Comparison of ENCODE assay signal across 8 cellular contexts in the genomic region with DNA sequence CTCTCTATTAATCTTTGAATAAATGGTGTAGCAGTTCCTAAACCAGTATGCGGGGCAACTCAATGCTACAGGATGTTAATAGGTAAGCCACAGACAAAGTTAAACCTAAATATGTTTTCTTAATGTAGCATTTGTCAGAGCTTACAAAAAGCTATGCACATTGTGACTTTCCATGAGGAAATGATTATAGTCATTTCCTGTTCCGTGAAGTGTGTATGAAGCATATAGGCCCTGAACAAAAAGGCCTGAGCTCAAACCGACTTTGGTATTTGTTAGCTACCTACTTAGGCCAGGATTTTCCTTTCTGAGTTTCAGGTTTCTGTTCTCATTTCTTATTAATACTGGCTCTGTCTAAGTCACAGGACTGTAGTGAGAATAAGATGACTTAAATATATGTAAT. TPM values are rescaled to one million over a fixed set of nuclear protein-coding genes. Genes with fewer than 3 reads are reported as not detected.
DNase-seq lines count a peak whose midpoint lies in the region; ATAC-seq lines count a peak whose summit lies in the region.

No MANE protein-coding gene starts in this region.

- H3K4me1 Mint-ChIP-seq in CD4-positive, alpha-beta memory T cell: peaks cover 0 to 71% (median 32%) of the 10 kb centered on the region in 4 donors
- H3K4me1 Mint-ChIP-seq in activated naive CD8-positive, alpha-beta T cell (ENCODE audit: low read depth): peaks cover 84% of the 10 kb centered on the region

- H2AFZ ChIP-seq in mesenchymal stem cell (ENCODE audit: low read depth, low read length): no peak overlapping the region

- no peaks in the 10 kb centered on the region for H3K27me3 ChIP-seq in CD4-positive, alpha-beta memory T cell (ENCODE audit: insufficient read depth, low read length)
- no peaks in the 10 kb centered on the region for H3K27me3 ChIP-seq in mesenchymal stem cell (ENCODE audit: control insufficient read depth in 1 of 2, insufficient read depth in 1 of 2, low read length in 2 of 2)

- H2BK12ac ChIP-seq in mesenchymal stem cell (ENCODE audit: low read length in 2 of 2): no peak overlapping the region

- no peak overlapping the region for H3K14ac ChIP-seq in mesenchymal stem cell (ENCODE audit: low read length in 2 of 2)

- H3K4me1 ChIP-seq in CD4-positive, alpha-beta memory T cell (ENCODE audit: insufficient read depth, low read length): peaks cover 98% of the 10 kb centered on the region
- peaks cover 4% of the 10 kb centered on the region for H3K4me1 ChIP-seq in mesenchymal stem cell (ENCODE audit: control insufficient read depth, insufficient read depth, low read depth, low read length)

- no peaks in the 10 kb centered on the region for H3K79me1 ChIP-seq in mesenchymal stem cell (replicated peaks; ENCODE audit: low read length, poor library complexity, severe bottlenecking)

- peaks cover 2 to 25% (median 16%) of the 10 kb centered on the region in 8 donors for H3K9me3 Mint-ChIP-seq in CD4-positive, alpha-beta memory T cell
- H3K9me3 Mint-ChIP-seq in activated naive CD8-positive, alpha-beta T cell (ENCODE audit: low read depth): peaks cover 4% of the 10 kb centered on the region

- H3K27ac ChIP-seq in CD4-positive, alpha-beta memory T cell (ENCODE audit: low read depth, low read length): peak overlapping the region; percentile 51
- H3K27ac ChIP-seq in mesenchymal stem cell (ENCODE audit: low read length, poor library complexity, severe bottlenecking): no peak overlapping the region

- no peak overlapping the region for H4K91ac ChIP-seq in mesenchymal stem cell (ENCODE audit: low read length)

- H4K8ac ChIP-seq in mesenchymal stem cell (ENCODE audit: low read length): no peak overlapping the region

- H2BK120ac ChIP-seq in mesenchymal stem cell (ENCODE audit: low read depth, low read length): no peak overlapping the region

- ATAC-seq in GM19351 (IDR thresholded peaks at IDR 0.05; ENCODE audit: unreplicated experiment) (peak; percentile 90), HG03064 (IDR thresholded peaks at IDR 0.05; ENCODE audit: low read depth, unreplicated experiment) (peak; percentile 87)

- H2AK5ac ChIP-seq in mesenchymal stem cell (ENCODE audit: low read length, severe bottlenecking): no peak overlapping the region

- WGBS in mesenchymal stem cell: 81% methylated on average over 3 of the region's 3 CpGs

- peak; percentile 55 to 69 (median 56) for DNase-seq in CD4-positive, alpha-beta memory T cell
- no peak for DNase-seq in mesenchymal stem cell
- no peak for DNase-seq in stimulated activated CD4-positive, alpha-beta T cell treated with anti-CD3 and anti-CD28 coated beads, Interleukin-2, amount 100 ng/mL, for 24 hours
- no peak for DNase-seq in mucosa of gallbladder (ENCODE audit: low spot score)
- DNase-seq in NCI-H187 (lab: John Stamatoyannopoulos, UW): no peak

- peaks cover 8 to 39% of the 10 kb centered on the region in 2 donors for H3K36me3 Mint-ChIP-seq in CD4-positive, alpha-beta memory T cell
- peaks cover 33% of the 10 kb centered on the region for H3K36me3 Mint-ChIP-seq in activated naive CD8-positive, alpha-beta T cell

- H3K9me3 ChIP-seq in CD4-positive, alpha-beta memory T cell (ENCODE audit: control insufficient read depth in 1 of 2, low read length in 2 of 2): peaks cover 3 to 5% of the 10 kb centered on the region in 2 donors
- H3K9me3 ChIP-seq in mesenchymal stem cell (ENCODE audit: control insufficient read depth, low read length): peaks cover 15% of the 10 kb centered on the region

- no peak overlapping the region for H3K18ac ChIP-seq in mesenchymal stem cell (ENCODE audit: low read depth in 1 of 2, low read length in 2 of 2)

- no peaks in the 10 kb centered on the region for H3K36me3 ChIP-seq in CD4-positive, alpha-beta memory T cell (ENCODE audit: insufficient read depth, low read length)
- no peaks in the 10 kb centered on the region for H3K36me3 ChIP-seq in mesenchymal stem cell (ENCODE audit: control insufficient read depth in 1 of 2, insufficient read depth in 2 of 2, low read depth in 1 of 2, low read length in 2 of 2)

- CTCF ChIA-PET in CD4-positive, alpha-beta memory T cell (lab: Charles Lee; ENCODE audit: partially characterized antibody): interaction anchor here (0.9 to 5.9 kb wide), 10 partner anchors 8 to 487 kb away, joined by 3 to 73 read pairs (median 8); partner anchors contain the start of gene TIGIT

- peak overlapping the region in 5 of 8 donors; percentile 31 to 78 (median 62) for H3K4me3 Mint-ChIP-seq in CD4-positive, alpha-beta memory T cell
- H3K4me3 Mint-ChIP-seq in activated naive CD8-positive, alpha-beta T cell: peak overlapping the region; percentile 59

- H3K4me3 ChIP-seq in CD4-positive, alpha-beta memory T cell (ENCODE audit: low read length in 2 of 2): no peak overlapping the region
- H3K4me3 ChIP-seq in mesenchymal stem cell (ENCODE audit: insufficient read depth in 1 of 2, low read depth in 1 of 2, low read length in 2 of 2): no peak overlapping the region

- H3K9ac ChIP-seq in mesenchymal stem cell (ENCODE audit: low read length): no peak overlapping the region

- H2BK15ac ChIP-seq in mesenchymal stem cell (ENCODE audit: low read depth, poor library complexity, severe bottlenecking): no peak overlapping the region

- H3K27me3 Mint-ChIP-seq in CD4-positive, alpha-beta memory T cell: no peaks in the 10 kb centered on the region
- H3K27me3 Mint-ChIP-seq in activated naive CD8-positive, alpha-beta T cell: no peaks in the 10 kb centered on the region

- no peak overlapping the region for H3K4me2 ChIP-seq in mesenchymal stem cell (ENCODE audit: low read length, poor library complexity, severe bottlenecking)

- H3K23ac ChIP-seq in mesenchymal stem cell (ENCODE audit: low read length in 2 of 2): no peak overlapping the region

- H3K27ac Mint-ChIP-seq in CD4-positive, alpha-beta memory T cell: peak overlapping the region; percentile 78 to 96 (median 92)
- H3K27ac Mint-ChIP-seq in activated naive CD8-positive, alpha-beta T cell: peak overlapping the region; percentile 97

- H2BK5ac ChIP-seq in mesenchymal stem cell (ENCODE audit: low read depth, low read length, poor library complexity, severe bottlenecking): no peak overlapping the region

- POLR2A ChIA-PET in CD4-positive, alpha-beta memory T cell (lab: Charles Lee; ENCODE audit: partially characterized antibody): interaction anchor here (0.5 to 9.0 kb wide), 16 partner anchors 10 to 941 kb away, joined by 3 to 236 read pairs (median 4); partner anchors contain the start of genes ATP6V1A, TIGIT and ZNF80

- H3K4ac ChIP-seq in mesenchymal stem cell (ENCODE audit: low read depth in 1 of 2, low read length in 2 of 2): no peak overlapping the region

- intact Hi-C loops in CD4-positive, alpha-beta memory T cell (cut with micrococcal nuclease): loop anchor here (1.0 to 2.0 kb wide), 3 partner anchors 8 to 68 kb away; no protein-coding TSS in a partner anchor

RNA-seq across cellular contexts. Expression of gene ZNF80, which starts 14.2 kb away (rescaled TPM):
- total RNA-seq in CD4-positive, alpha-beta memory T cell: 1 to 10 TPM; 1.1 TPM
- under 1 TPM; 0.34 to 0.64 TPM for polyA plus RNA-seq in CD4-positive, alpha-beta memory T cell
- polyA plus RNA-seq in mesenchymal stem cell (2013, experiment 1 of 2): not detected
- not detected for polyA plus RNA-seq in mesenchymal stem cell (2013, experiment 2 of 2)
- total RNA-seq in mucosa of gallbladder: 0.17 TPM

RNA-seq across cellular contexts. Expression of gene DRD3, which starts 44.3 kb away (rescaled TPM):
- under 1 TPM; 0.28 to 0.35 TPM for total RNA-seq in CD4-positive, alpha-beta memory T cell
- polyA plus RNA-seq in CD4-positive, alpha-beta memory T cell: not detected
- not detected for polyA plus RNA-seq in mesenchymal stem cell (2013, experiment 1 of 2)
- polyA plus RNA-seq in mesenchymal stem cell (2013, experiment 2 of 2): not detected
- total RNA-seq in mucosa of gallbladder: not detected

Comparison
In these comparisons a context has a peak if more than half of its experiments do, and no peak if none do; other contexts are left out.
1. DNase-seq: peak in CD4-positive, alpha-beta memory T cell (5 of 5); none in mesenchymal stem cell (single experiment), stimulated activated CD4-positive, alpha-beta T cell treated with anti-CD3 and anti-CD28 coated beads, Interleukin-2, amount 100 ng/mL, for 24 hours (0 of 2), mucosa of gallbladder (single experiment) and NCI-H187 (0 of 2).